Comparison of ENCODE assay signal across 1 cellular context in genomic region chr19:518292-519231, GRCh38.
TF ChIP-seq lines count a peak whose summit lies in the region.

No MANE protein-coding gene starts in this region.

TF ChIP-seq in IMR-90, 13 proteins besides CTCF, POLR2A, EP300 and RAD21:
- TF ChIP-seq BHLHE40 (IDR thresholded peaks at IDR 0.05; ENCODE audit: low read depth, low read length), result no peak
- no peak for TF ChIP-seq CEBPB (IDR thresholded peaks at IDR 0.05; ENCODE audit: low read depth, low read length)
- no peak for TF ChIP-seq ELK1 (IDR thresholded peaks at IDR 0.05; ENCODE audit: borderline replicate concordance, low read depth, low read length)
- no peak for TF ChIP-seq USF2 (IDR thresholded peaks at IDR 0.05; ENCODE audit: low read depth, low read length)
- no peak for TF ChIP-seq NFE2L2 (IDR thresholded peaks at IDR 0.05; ENCODE audit: low read depth, low read length)
- no peak for TF ChIP-seq MXI1 (IDR thresholded peaks at IDR 0.05; ENCODE audit: borderline replicate concordance, low read depth, low read length)
- no peak for TF ChIP-seq MAFK (IDR thresholded peaks at IDR 0.05; ENCODE audit: low read depth, low read length)
- peak; percentile 88; the same call in 1 of the 2 replicates for TF ChIP-seq MAZ (IDR thresholded peaks at IDR 0.05; ENCODE audit: borderline replicate concordance, low read depth, low read length)
- TF ChIP-seq RCOR1 (IDR thresholded peaks at IDR 0.05; ENCODE audit: insufficient replicate concordance, low read length), result no peak
TF ChIP-seq in IMR-90: peak in this region for 1.
